In genomic region chr12:108633534-108634224, GRCh38 we compare ENCODE assay signal across 9 cellular contexts. TPM values are rescaled to one million over a fixed set of nuclear protein-coding genes. Genes with fewer than 3 reads are reported as not detected.
DNase-seq lines count a peak whose midpoint lies in the region; ATAC-seq and TF ChIP-seq lines count a peak whose summit lies in the region.
"Had no signal": no experiment of that assay in that cellular context is flagged by ENCODE, and none has a peak within 500 bp of the region (broad histone marks: within the 10 kb centered on the region; RNA-seq: fewer than 3 reads in every experiment).

TSS of gene SELPLG (minus strand) at chr12:108633894. CDS start at chr12:108624307, 9,587 bp downstream.

- H3K4me3 ChIP-seq in Peyer's patch, result peak within 1 kb of the TSS; percentile 36 to 49 (median 40)
- no peak within 1 kb of the TSS for H3K4me3 ChIP-seq in lung
- H3K4me3 ChIP-seq: SJCRH30 had no signal

- H3K27me3 ChIP-seq in Peyer's patch (no peaks in the 10 kb centered on the region), lung (ENCODE audit: control insufficient read depth, insufficient read depth) (no peaks in the 10 kb centered on the region)
- H3K27me3 ChIP-seq: SJCRH30 had no signal

- TF ChIP-seq POLR2A in GM18505 (IDR thresholded peaks at IDR 0.05; ENCODE audit: borderline replicate concordance, extremely low read depth, insufficient read depth, insufficient read length) (peak; percentile 65), Peyer's patch (IDR thresholded peaks at IDR 0.05) (peak; percentile 29 to 56)

- no peaks in the 10 kb centered on the region for H3K36me3 ChIP-seq in Peyer's patch
- no peaks in the 10 kb centered on the region for H3K36me3 ChIP-seq in lung (ENCODE audit: control insufficient read depth in 2 of 2, insufficient read depth in 2 of 2, low read length in 2 of 2)
- H3K36me3 ChIP-seq: SJCRH30 had no signal

- no peaks in the 10 kb centered on the region for H3K9me3 ChIP-seq in Peyer's patch
- H3K9me3 ChIP-seq in lung (ENCODE audit: control insufficient read depth in 2 of 2, insufficient read depth in 1 of 2, low read length in 1 of 2), result no peaks in the 10 kb centered on the region
- H3K9me3 ChIP-seq: SJCRH30 had no signal

- H3K27ac ChIP-seq in Peyer's patch, result peak within 1 kb of the TSS; percentile 73 to 94 (median 83)
- H3K27ac ChIP-seq in lung (ENCODE audit: low read depth in 1 of 2, low read length in 1 of 2), result peak within 1 kb of the TSS in 1 of 2 donors; percentile 72
- H3K27ac ChIP-seq: SJCRH30 had no signal

- ATAC-seq in GM18505 (IDR thresholded peaks at IDR 0.05; ENCODE audit: unreplicated experiment) (peak; percentile 63), HG02884 (IDR thresholded peaks at IDR 0.05; ENCODE audit: unreplicated experiment) (peak; percentile 53), lung (ENCODE audit: insufficient read depth, low FRiP score) (peak; percentile 70)

- TF ChIP-seq CTCF in Peyer's patch (IDR thresholded peaks at IDR 0.05), result peak in 3 of 6 experiments; percentile 11 to 36 (median 12)
- TF ChIP-seq CTCF in lung (IDR thresholded peaks at IDR 0.05; ENCODE audit: control extremely low read depth, extremely low read depth), result no peak

- H3K4me1 ChIP-seq in Peyer's patch (peaks cover 0 to 44% (median 26%) of the 10 kb centered on the region in 4 donors), lung (ENCODE audit: control insufficient read depth in 2 of 2, insufficient read depth in 2 of 2, low read length in 2 of 2) (peaks cover 0 to 12% of the 10 kb centered on the region in 2 donors)

- 24 to 43% methylated on average over 13 of the region's 13 CpGs for WGBS in lung, 2 donors

- DNase-seq in Peyer's patch, result peak in 2 of 3 donors; percentile 96 to 97
- peak; percentile 74 for DNase-seq in activated T-helper 9 cell treated with anti-CD3 and anti-CD28 coated beads, Interleukin-2, amount 50 U/mL, for 16 hours (ENCODE audit: low read depth)
- peak; percentile 76 for DNase-seq in lung (ENCODE audit: low spot score)
- peak; percentile 56 to 68 for DNase-seq in stimulated activated CD8-positive, alpha-beta memory T cell treated with anti-CD3 and anti-CD28 coated beads, Interleukin-7, amount 100 ng/mL, for 1 hour (ENCODE audit: low read depth in 2 of 2)
- DNase-seq in iPS-NIHi11 (ENCODE audit: low spot score), result no peak
- DNase-seq in NCI-H1694 (lab: John Stamatoyannopoulos, UW), result no peak

RNA-seq across cellular contexts. Expression of gene SELPLG, which starts in this region (rescaled TPM):
- 1 to 10 TPM; 2.4 to 9.4 (median 5.9) TPM for total RNA-seq in Peyer's patch
- total RNA-seq in lung, result 10 to 100 TPM; 11.3 to 47.2 TPM
- polyA plus RNA-seq in lung, result 10 to 100 TPM; 13.8 to 97.0 TPM

Comparison
In these comparisons a context has a peak if more than half of its experiments do, and no peak if none do; other contexts are left out.
1. DNase-seq: peak in Peyer's patch (2 of 3), activated T-helper 9 cell treated with anti-CD3 and anti-CD28 coated beads, Interleukin-2, amount 50 U/mL, for 16 hours (single experiment), lung (single experiment) and stimulated activated CD8-positive, alpha-beta memory T cell treated with anti-CD3 and anti-CD28 coated beads, Interleukin-7, amount 100 ng/mL, for 1 hour (2 of 2); none in iPS-NIHi11 (single experiment) and NCI-H1694 (single experiment).
2. Peak in every context shown above with its lines, with median percentiles within 50 percentile points of each other: ATAC-seq.